ENCODE assay signal across 8 cellular contexts in genomic region chr16:80540516-80541305, GRCh38. TPM values are rescaled to one million over a fixed set of nuclear protein-coding genes. Genes with fewer than 3 reads are reported as not detected.
A peak's percentile ranks its signal among the peaks of the same experiment; 100 is the strongest.
DNase-seq lines count a peak whose midpoint lies in the region; ATAC-seq and TF ChIP-seq lines count a peak whose summit lies in the region.

Gene DYNLRB2, plus strand, starts transcription at chr16:80540993. Its CDS starts 84 bp downstream, at chr16:80541077.

- H3K79me2 ChIP-seq in OCI-LY7 (ENCODE audit: insufficient read depth, low read depth, low read length), result no peaks in the 10 kb centered on the region

- no peaks in the 10 kb centered on the region for H3K9me3 ChIP-seq in CD4-positive, alpha-beta T cell (ENCODE audit: control insufficient read depth, low read length)
- no peaks in the 10 kb centered on the region; the same call in 1 of the 2 replicates for H3K9me3 ChIP-seq in OCI-LY7 (ENCODE audit: low read length)

- ATAC-seq in CD4-positive, alpha-beta T cell (ENCODE audit: poor library complexity), result peak; percentile 91
- ATAC-seq in GM19452 (IDR thresholded peaks at IDR 0.05; ENCODE audit: unreplicated experiment), result peak; percentile 97

- no TSS peak for BruUV-seq in OCI-LY7 (replicated peaks; lab: Mats Ljungman, UMichigan)

- H4K20me1 ChIP-seq in OCI-LY7 (ENCODE audit: insufficient read depth, low read length), result no peaks in the 10 kb centered on the region

- H3K9me2 ChIP-seq in OCI-LY7 (ENCODE audit: insufficient read depth, low read length), result no peaks in the 10 kb centered on the region

- peak; percentile 85 to 91 (median 88) for DNase-seq in CD4-positive, alpha-beta T cell
- DNase-seq in HPDE6-E6E7 (ENCODE audit: extremely low spot score), result peak; percentile 73
- DNase-seq in OCI-LY7 (ENCODE audit: low spot score), result peak; percentile 82
- DNase-seq in activated T-helper 1 cell treated with anti-CD3 and anti-CD28 coated beads, Interleukin-2, amount 50 U/mL, for 16 hours (ENCODE audit: low read depth in 1 of 2, low spot score in 1 of 2), result peak; percentile 71 to 82
- DNase-seq in fibroblast of gingiva (ENCODE audit: low read depth), result peak; percentile 89
- DNase-seq in myocyte (ENCODE audit: low read depth), result peak; percentile 93
- DNase-seq in stimulated activated CD8-positive, alpha-beta memory T cell treated with anti-CD3 and anti-CD28 coated beads, Interleukin-7, amount 100 ng/mL, for 24 hours (ENCODE audit: low read depth), result peak; percentile 80

- H3K4me2 ChIP-seq in OCI-LY7 (ENCODE audit: low read length), result peak within 1 kb of the TSS; percentile 71

- peak within 1 kb of the TSS; percentile 97 for H2AFZ ChIP-seq in OCI-LY7 (ENCODE audit: low read length)

- H3K4me1 Mint-ChIP-seq in CD4-positive, alpha-beta T cell (ENCODE audit: low read depth), result peaks cover 17% of the 10 kb centered on the region

- H3K27me3 Mint-ChIP-seq in CD4-positive, alpha-beta T cell, result peaks cover 4% of the 10 kb centered on the region

- peak within 1 kb of the TSS; percentile 93 for H3K4me3 Mint-ChIP-seq in CD4-positive, alpha-beta T cell

- peaks cover 10% of the 10 kb centered on the region for H3K36me3 Mint-ChIP-seq in CD4-positive, alpha-beta T cell (ENCODE audit: low read depth)

- H3K27ac ChIP-seq in CD4-positive, alpha-beta T cell (ENCODE audit: low read depth, low read length), result peak within 1 kb of the TSS; percentile 36
- H3K27ac ChIP-seq in OCI-LY7 (ENCODE audit: low read depth, low read length, poor library complexity, severe bottlenecking), result no peak within 1 kb of the TSS

- no peaks in the 10 kb centered on the region for H3K36me3 ChIP-seq in OCI-LY7 (ENCODE audit: insufficient read depth, low read length)

- CTCF ChIA-PET in CD4-positive, alpha-beta T cell (lab: Charles Lee), result no interaction called here
- CTCF ChIA-PET in OCI-LY7 (lab: Charles Lee; ENCODE audit: unreplicated experiment), result no interaction called here

- intact Hi-C loops in CD4-positive, alpha-beta T cell (cut with DNase I, micrococcal nuclease), result loop anchor here in 1 of 2 experiments (5.0 to 10.0 kb wide), 4 partner anchors 262 to 904 kb away; partner anchors contain the start of genes CDYL2, CENPN, CMC2 and CMIP
- intact Hi-C loops in OCI-LY7 (cut with micrococcal nuclease; ENCODE audit: unreplicated experiment), result loop anchor here (2.0 to 5.0 kb wide), 2 partner anchors 136 to 282 kb away; no protein-coding TSS in a partner anchor

- peak within 1 kb of the TSS; percentile 63 for H3K4me3 ChIP-seq in OCI-LY7 (ENCODE audit: low read depth, low read length, poor library complexity, severe bottlenecking)

- peaks cover 3% of the 10 kb centered on the region for H3K4me1 ChIP-seq in OCI-LY7 (ENCODE audit: insufficient read depth, low read length, poor library complexity, severe bottlenecking)

- TF ChIP-seq CTCF in CD4-positive, alpha-beta T cell (IDR thresholded peaks at IDR 0.05), result no peak
- TF ChIP-seq CTCF in OCI-LY7 (conservative IDR thresholded peaks at IDR 0.05; ENCODE audit: low read length), result no peak

- POLR2A ChIA-PET in CD4-positive, alpha-beta T cell (lab: Charles Lee), result interaction anchor here (1.7 kb wide), 1 partner anchor 39 kb away, joined by 5 read pairs; no protein-coding TSS in a partner anchor
- POLR2A ChIA-PET in OCI-LY7 (lab: Charles Lee), result no interaction called here

- peak within 1 kb of the TSS; percentile 94 for H3K27ac Mint-ChIP-seq in CD4-positive, alpha-beta T cell

- no peaks in the 10 kb centered on the region for H3K9me3 Mint-ChIP-seq in CD4-positive, alpha-beta T cell

- no peaks in the 10 kb centered on the region for H3K27me3 ChIP-seq in CD4-positive, alpha-beta T cell (ENCODE audit: control insufficient read depth, insufficient read depth, low read length)

RNA-seq across cellular contexts. Expression of gene DYNLRB2, which starts in this region (rescaled TPM):
- total RNA-seq in CD4-positive, alpha-beta T cell, result under 1 TPM in 1 of 2 experiments, not detected in 1; 0.31 TPM
- not detected in 2 replicates for total RNA-seq in OCI-LY7 (2014; rRNA removed; shearing (Covaris generic))
- not detected in 2 replicates for total RNA-seq in OCI-LY7 (2022)
- not detected in 2 replicates for total RNA-seq in myocyte
- polyA plus RNA-seq in myocyte (2012), result 0.18 TPM

Comparison
In these comparisons a context has a peak if more than half of its experiments do, and no peak if none do; other contexts are left out.
1. Peak in DNase-seq, ATAC-seq and H3K27ac ChIP-seq in CD4-positive, alpha-beta T cell; RNA of the gene not detected or under 1 TPM.
2. Peak in DNase-seq, H3K4me3 ChIP-seq and H3K4me2 ChIP-seq in OCI-LY7; RNA of the gene not detected or under 1 TPM.
3. Peak in DNase-seq in myocyte; RNA of the gene not detected or under 1 TPM.